ENCODE assay signal across 12 cellular contexts in genomic region chr7:158728911-158729645, GRCh38. TPM values are rescaled to one million over a fixed set of nuclear protein-coding genes. Genes with fewer than 3 reads are reported as not detected.
DNase-seq lines count a peak whose midpoint lies in the region; ATAC-seq and TF ChIP-seq lines count a peak whose summit lies in the region.
"Had no signal": no experiment of that assay in that cellular context is flagged by ENCODE, and none has a peak within 500 bp of the region (broad histone marks: within the 10 kb centered on the region; RNA-seq: fewer than 3 reads in every experiment).

No MANE protein-coding gene starts in this region.

- no peak overlapping the region for H2BK120ac ChIP-seq in H9 (ENCODE audit: low read depth, low read length, poor library complexity, severe bottlenecking)

- H3K27me3 ChIP-seq in H9 (ENCODE audit: insufficient read depth, low read length) = no peaks in the 10 kb centered on the region
- H3K27me3 ChIP-seq in naive thymus-derived CD4-positive, alpha-beta T cell (ENCODE audit: control insufficient read depth in 2 of 2, insufficient read depth in 2 of 2, low read length in 2 of 2) = no peaks in the 10 kb centered on the region
- H3K27me3 ChIP-seq in esophagus squamous epithelium = no peaks in the 10 kb centered on the region

- H2BK15ac ChIP-seq in H9 (ENCODE audit: low read depth, low read length) = no peak overlapping the region

- no peak overlapping the region for H3K4me2 ChIP-seq in H9 (ENCODE audit: insufficient read depth, insufficient read length, low read length)

- no peak overlapping the region for H3K18ac ChIP-seq in H9 (ENCODE audit: insufficient read length, low read depth, low read length)

- CTCF ChIA-PET in WTC11 (lab: Charles Lee) = no interaction called here
- CTCF ChIA-PET in naive thymus-derived CD4-positive, alpha-beta T cell (lab: Charles Lee) = interaction anchor here (0.6 kb wide), 1 partner anchor 248 kb away, joined by 3 read pairs; no protein-coding TSS in a partner anchor

- H3K4me1 ChIP-seq in H9 (ENCODE audit: insufficient read depth, low read length) = no peaks in the 10 kb centered on the region; the same call in 1 of the 2 replicates
- no peaks in the 10 kb centered on the region for H3K4me1 ChIP-seq in naive thymus-derived CD4-positive, alpha-beta T cell (ENCODE audit: control insufficient read depth in 2 of 2, insufficient read depth in 2 of 2, low read length in 2 of 2)
- H3K4me1 ChIP-seq in esophagus squamous epithelium = peaks cover 0 to 4% (median 0%) of the 10 kb centered on the region in 3 donors

- no peak overlapping the region for H2AK5ac ChIP-seq in H9 (ENCODE audit: insufficient read length, low read length)

- H3K4me3 Mint-ChIP-seq in H9 (no peak overlapping the region), WTC11 (no peak overlapping the region)
- H3K4me3 Mint-ChIP-seq in naive thymus-derived CD4-positive, alpha-beta T cell = no peak overlapping the region

- H3T11ph ChIP-seq in H9 (ENCODE audit: low read length) = no peak overlapping the region

- no peak overlapping the region for H4K8ac ChIP-seq in H9 (replicated peaks; ENCODE audit: insufficient read length, low read depth, low read length)

- H4K20me1 ChIP-seq in H9 (ENCODE audit: control insufficient read depth, insufficient read depth, insufficient read length) = no peaks in the 10 kb centered on the region

- WGBS in H9 (ENCODE audit: extremely low coverage, insufficient read length, low lambda C conversion rate) = no CpG with 5 or more reads among the region's 16 CpGs
- 88 to 93% methylated on average over 12 to 16 of the region's 16 CpGs for WGBS in esophagus squamous epithelium, 2 donors

- no peaks in the 10 kb centered on the region for H3K9me3 Mint-ChIP-seq in H9
- H3K9me3 Mint-ChIP-seq in WTC11 = no peaks in the 10 kb centered on the region
- H3K9me3 Mint-ChIP-seq in naive thymus-derived CD4-positive, alpha-beta T cell = peaks cover 0 to 10% (median 0%) of the 10 kb centered on the region in 11 donors

- no peak overlapping the region for H3K23ac ChIP-seq in H9 (ENCODE audit: insufficient read length, low read depth, low read length)

- H3K79me2 ChIP-seq in H9 (ENCODE audit: insufficient read depth, low read length) = no peaks in the 10 kb centered on the region

- H3K9ac ChIP-seq in H9 (ENCODE audit: extremely low read depth, insufficient read length, low read length) = no peak overlapping the region

- ATAC-seq in WTC11 = peak; percentile 44
- ATAC-seq in naive thymus-derived CD4-positive, alpha-beta T cell = no peak

- no peak for TF ChIP-seq POLR2A in esophagus squamous epithelium (IDR thresholded peaks at IDR 0.05)

- H3K14ac ChIP-seq in H9 (ENCODE audit: insufficient read depth, low read length) = 0 out of 2 replicates have a peak overlapping the region, but pooled peaks have one; percentile 8

- no peak overlapping the region for H3K4ac ChIP-seq in H9 (ENCODE audit: low read depth, low read length)

- peaks cover 5 to 28% (median 8%) of the 10 kb centered on the region in 3 experiments for H3K36me3 ChIP-seq in naive thymus-derived CD4-positive, alpha-beta T cell (ENCODE audit: control insufficient read depth in 2 of 3, insufficient read depth in 3 of 3, low read length in 3 of 3)
- peaks cover 0 to 47% (median 4%) of the 10 kb centered on the region in 3 donors for H3K36me3 ChIP-seq in esophagus squamous epithelium

- no peak overlapping the region for H2BK20ac ChIP-seq in H9 (ENCODE audit: low read depth, low read length, poor library complexity, severe bottlenecking)

- H3K56ac ChIP-seq in H9 (ENCODE audit: insufficient read length, low read depth, low read length) = no peak overlapping the region

- no peak overlapping the region for H3K27ac ChIP-seq in H9 (ENCODE audit: insufficient read length, low read depth, low read length)
- no peak overlapping the region for H3K27ac ChIP-seq in naive thymus-derived CD4-positive, alpha-beta T cell (ENCODE audit: low read depth, low read length)
- H3K27ac ChIP-seq in esophagus squamous epithelium = no peak overlapping the region

- POLR2A ChIA-PET in WTC11 (lab: Charles Lee) = no interaction called here
- POLR2A ChIA-PET in naive thymus-derived CD4-positive, alpha-beta T cell (lab: Charles Lee) = interaction anchor here (1.3 kb wide), 1 partner anchor 87 kb away, joined by 4 read pairs; no protein-coding TSS in a partner anchor

- H2AFZ ChIP-seq in H9 (ENCODE audit: low read length) = no peak overlapping the region

- no peak overlapping the region for H4K91ac ChIP-seq in H9 (ENCODE audit: insufficient read length, low read depth, low read length)

- H3K4me3 ChIP-seq in naive thymus-derived CD4-positive, alpha-beta T cell (ENCODE audit: low read length) = no peak overlapping the region
- no peak overlapping the region for H3K4me3 ChIP-seq in esophagus squamous epithelium

- H3K9me3 ChIP-seq in H9 (ENCODE audit: control insufficient read depth, low read depth, low read length) (no peaks in the 10 kb centered on the region), esophagus squamous epithelium (no peaks in the 10 kb centered on the region)
- no peaks in the 10 kb centered on the region for H3K9me3 ChIP-seq in naive thymus-derived CD4-positive, alpha-beta T cell (ENCODE audit: control insufficient read depth in 2 of 3, low read length in 3 of 3)

- TF ChIP-seq CTCF in H9 (conservative IDR thresholded peaks at IDR 0.05) (no peak), WTC11 (IDR thresholded peaks at IDR 0.05) (no peak), esophagus squamous epithelium (IDR thresholded peaks at IDR 0.05) (no peak)

- H3K36me3 Mint-ChIP-seq in H9 (ENCODE audit: insufficient read depth in 1 of 3, low read depth in 3 of 3) = peaks cover 3 to 21% (median 16%) of the 10 kb centered on the region in 3 experiments; a peak in 5 of 7 replicates
- peaks cover 17% of the 10 kb centered on the region for H3K36me3 Mint-ChIP-seq in WTC11
- peaks cover 12 to 22% (median 20%) of the 10 kb centered on the region in 5 donors for H3K36me3 Mint-ChIP-seq in naive thymus-derived CD4-positive, alpha-beta T cell

- H3K4me1 Mint-ChIP-seq in H9 (peaks cover 11 to 39% of the 10 kb centered on the region in 2 experiments), WTC11 (peaks cover 38% of the 10 kb centered on the region)
- H3K4me1 Mint-ChIP-seq in naive thymus-derived CD4-positive, alpha-beta T cell = peaks cover 0 to 33% (median 16%) of the 10 kb centered on the region in 7 donors

- peak; percentile 21 for DNase-seq in activated CD8-positive, alpha-beta memory T cell treated with anti-CD3 and anti-CD28 coated beads for 24 hours
- DNase-seq in activated CD8-positive, alpha-beta memory T cell treated with anti-CD3 and anti-CD28 coated beads, Interleukin-2, amount 50 U/mL, for 4 hours = no peak
- DNase-seq in H9 (no peak), WTC11 (ENCODE audit: low spot score) (no peak), esophagus squamous epithelium (lab: John Stamatoyannopoulos, UW) (no peak), AML-193 (lab: John Stamatoyannopoulos, UW) (no peak)
- no peak for DNase-seq in naive thymus-derived CD4-positive, alpha-beta T cell
- DNase-seq: CD8-positive, alpha-beta memory T cell; MV-4-11; NCI-H1694; NCI-H524 treated with DMSO at 0.1 percent for 48 hours; SIG-M5 had no signal

- peak overlapping the region in 1 of 3 experiments; percentile 75; a peak in 1 of 7 replicates for H3K27ac Mint-ChIP-seq in H9
- no peak overlapping the region for H3K27ac Mint-ChIP-seq in WTC11
- H3K27ac Mint-ChIP-seq in naive thymus-derived CD4-positive, alpha-beta T cell = peak overlapping the region in 5 of 9 donors; percentile 44 to 82 (median 62)

- no peaks in the 10 kb centered on the region; the same call in 1 of the 2 replicates for H3K27me3 Mint-ChIP-seq in H9 (ENCODE audit: low read depth)
- no peaks in the 10 kb centered on the region for H3K27me3 Mint-ChIP-seq in WTC11 (ENCODE audit: low read depth)
- no peaks in the 10 kb centered on the region for H3K27me3 Mint-ChIP-seq in naive thymus-derived CD4-positive, alpha-beta T cell
- H3K27me3 Mint-ChIP-seq: CD8-positive, alpha-beta memory T cell had no signal

- H3K23me2 ChIP-seq in H9 (ENCODE audit: insufficient read length, low read depth, low read length, poor library complexity, severe bottlenecking) = no peaks in the 10 kb centered on the region

- no peak overlapping the region for H4K5ac ChIP-seq in H9 (ENCODE audit: insufficient read length, low read depth, low read length)

- intact Hi-C loops in naive thymus-derived CD4-positive, alpha-beta T cell (cut with micrococcal nuclease) = no loop called here
- intact Hi-C loops in esophagus squamous epithelium (cut with DNase I) = no loop called here

- H3K79me1 ChIP-seq in H9 (ENCODE audit: insufficient read depth, low read depth, low read length, poor library complexity, severe bottlenecking) = no peaks in the 10 kb centered on the region

- H2BK5ac ChIP-seq in H9 (ENCODE audit: insufficient read length, low read length) = no peak overlapping the region

- H2BK12ac ChIP-seq in H9 (ENCODE audit: insufficient read length, low read depth, low read length) = no peak overlapping the region

TF ChIP-seq in WTC11, 78 proteins besides CTCF, POLR2A, EP300 and RAD21:
- TF ChIP-seq MLX (CRISPR knock-in tag; IDR thresholded peaks at IDR 0.05) = no peak

RNA-seq across cellular contexts. Expression of gene NCAPG2, which starts 24.5 kb away (rescaled TPM):
- total RNA-seq in H9 (2021) (98.6 and 99.4 TPM in 2 replicates), WTC11 (2021) (96.8 to 111 TPM (median 99.2 TPM) in 3 replicates), esophagus squamous epithelium (10 to 100 TPM in 2 of 4 donors, 1 to 10 TPM in 2; 7.3 to 23.1 (median 13.7) TPM)
- total RNA-seq in naive thymus-derived CD4-positive, alpha-beta T cell = 10 to 100 TPM in 1 of 5 experiments, 1 to 10 TPM in 4; 6.0 to 88.7 (median 8.8) TPM
- 1 to 10 TPM; 1.3 to 2.4 TPM for polyA plus RNA-seq in naive thymus-derived CD4-positive, alpha-beta T cell
